Comparison of ENCODE assay signal across 8 cellular contexts in the genomic region with DNA sequence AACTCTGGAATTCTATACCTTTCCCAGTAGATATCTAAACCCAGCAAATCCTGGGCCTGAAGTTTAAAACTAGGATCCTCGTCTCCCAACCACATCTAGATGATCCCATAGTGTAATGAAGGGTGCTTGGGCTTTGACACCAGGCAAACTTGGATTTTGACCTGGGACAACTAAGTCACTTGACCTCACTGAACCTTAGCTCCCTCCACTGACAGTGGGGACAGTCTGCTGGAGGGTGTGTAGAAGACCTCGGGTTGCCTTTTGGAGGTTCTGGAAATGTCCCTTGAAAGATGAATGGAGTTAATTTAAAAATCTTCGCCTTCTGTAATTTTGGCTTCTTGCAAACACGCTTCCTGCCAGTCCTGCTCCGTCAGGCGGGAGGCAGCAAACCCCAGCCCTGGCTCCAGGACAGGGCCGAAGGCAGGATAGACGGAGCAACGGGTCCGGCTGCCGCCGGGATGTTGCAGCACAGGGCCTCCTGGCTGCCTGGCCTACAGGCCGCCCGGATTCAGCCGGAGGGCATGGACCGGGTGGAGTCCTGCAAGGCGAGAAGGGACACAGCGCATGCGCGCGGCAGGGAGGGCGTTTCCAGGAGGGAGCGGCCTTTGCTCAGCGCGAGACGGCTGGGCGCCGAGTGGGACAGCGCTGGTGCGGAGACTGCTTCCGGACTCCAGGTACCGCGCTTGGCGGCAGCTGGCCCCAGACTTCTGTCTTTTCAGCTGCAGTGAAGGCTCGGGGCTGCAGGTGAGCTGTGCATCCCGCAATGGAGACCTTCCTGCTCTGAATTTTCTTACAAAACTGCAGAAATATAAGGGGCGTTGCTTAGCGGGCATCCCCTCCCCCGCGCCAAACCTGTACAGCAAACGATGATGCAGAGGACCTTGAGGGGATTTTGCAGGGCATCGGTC. TPM values are rescaled to one million over a fixed set of nuclear protein-coding genes. Genes with fewer than 3 reads are reported as not detected.
DNase-seq lines count a peak whose midpoint lies in the region; ATAC-seq and TF ChIP-seq lines count a peak whose summit lies in the region.

A gene with protein sequence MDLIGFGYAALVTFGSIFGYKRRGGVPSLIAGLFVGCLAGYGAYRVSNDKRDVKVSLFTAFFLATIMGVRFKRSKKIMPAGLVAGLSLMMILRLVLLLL (plus strand): TSS at position 612 of the 908 bp plus-strand sequence. CDS start 5,990 bp downstream, outside the sequence.

- H3K9me3 Mint-ChIP-seq in activated naive CD4-positive, alpha-beta T cell treated with anti-CD3 and anti-CD28 coated beads, Interleukin-2, amount 50 U/mL, for 24 hours, result no peaks in the 10 kb centered on the region

- peak within 1 kb of the TSS; percentile 89 for H3K4me3 Mint-ChIP-seq in activated naive CD4-positive, alpha-beta T cell treated with anti-CD3 and anti-CD28 coated beads, Interleukin-2, amount 50 U/mL, for 24 hours

- TF ChIP-seq POLR2A in suprapubic skin (IDR thresholded peaks at IDR 0.05), result peak in 1 of 2 donors; percentile 37

- TF ChIP-seq CTCF in GM10248 (IDR thresholded peaks at IDR 0.05; ENCODE audit: control extremely low read depth, extremely low read depth, low read depth, missing control alignments), result no peak
- no peak for TF ChIP-seq CTCF in suprapubic skin (IDR thresholded peaks at IDR 0.05)

- H3K4me3 ChIP-seq in suprapubic skin, result peak within 1 kb of the TSS; percentile 68

- CTCF ChIA-PET in GM10248 (lab: Yijun Ruan, JAX), result interaction anchor here (1.2 to 1.5 kb wide), 3 partner anchors 18 to 429 kb away, joined by 3 to 8 read pairs (median 3); no protein-coding TSS in a partner anchor

- peaks cover 22% of the 10 kb centered on the region for H3K4me1 ChIP-seq in suprapubic skin

- WGBS in suprapubic skin, result 5% methylated on average over 16 of the region's 42 CpGs

- H3K27ac ChIP-seq in suprapubic skin, result peak within 1 kb of the TSS; percentile 40

- H3K36me3 Mint-ChIP-seq in activated naive CD4-positive, alpha-beta T cell treated with anti-CD3 and anti-CD28 coated beads, Interleukin-2, amount 50 U/mL, for 24 hours, result peaks cover 3% of the 10 kb centered on the region

- no peaks in the 10 kb centered on the region for H3K27me3 ChIP-seq in suprapubic skin

- H3K36me3 ChIP-seq in suprapubic skin, result no peaks in the 10 kb centered on the region

- DNase-seq in GM10248 (ENCODE audit: extremely low spot score), result peak; percentile 95
- DNase-seq in NCI-H1092 (lab: John Stamatoyannopoulos, UW), result peak; percentile 89
- DNase-seq in glomerular endothelial cell (ENCODE audit: extremely low read depth, low read depth, low spot score), result peak; percentile 31
- DNase-seq in occipital lobe (lab: John Stamatoyannopoulos, UW), result peak; percentile 89
- DNase-seq in suprapubic skin (ENCODE audit: low spot score in 2 of 2), result peak; percentile 97 to 98

- no peak for TF ChIP-seq EP300 in suprapubic skin (IDR thresholded peaks at IDR 0.05)

- peaks cover 33% of the 10 kb centered on the region for H3K4me1 Mint-ChIP-seq in activated naive CD4-positive, alpha-beta T cell treated with anti-CD3 and anti-CD28 coated beads, Interleukin-2, amount 50 U/mL, for 24 hours

- H3K27ac Mint-ChIP-seq in activated naive CD4-positive, alpha-beta T cell treated with anti-CD3 and anti-CD28 coated beads, Interleukin-2, amount 50 U/mL, for 24 hours, result no peak within 1 kb of the TSS

- no peaks in the 10 kb centered on the region for H3K9me3 ChIP-seq in suprapubic skin

- ATAC-seq in HG02610 (IDR thresholded peaks at IDR 0.05; ENCODE audit: unreplicated experiment) (peak; percentile 93), SK-N-SH treated with all-trans-retinoic acid at 6 μM for 48 hours (peak; percentile 100)

- H3K27me3 Mint-ChIP-seq in activated naive CD4-positive, alpha-beta T cell treated with anti-CD3 and anti-CD28 coated beads, Interleukin-2, amount 50 U/mL, for 24 hours, result no peaks in the 10 kb centered on the region

- POLR2A ChIA-PET in GM10248 (lab: Yijun Ruan, JAX), result no interaction called here

TF ChIP-seq in SK-N-SH treated with all-trans-retinoic acid at 6 μM for 48 hours, 23 proteins besides CTCF, POLR2A, EP300 and RAD21:
- no peak for TF ChIP-seq ZFP30 (CRISPR knock-in tag; IDR thresholded peaks at IDR 0.05)
TF ChIP-seq in SK-N-SH treated with all-trans-retinoic acid at 6 μM for 48 hours: peak in this region for 0.

RNA-seq across cellular contexts. Expression of the gene that starts here (rescaled TPM):
- 26.3 and 30.1 TPM in 2 replicates for total RNA-seq in glomerular endothelial cell
- 104 TPM for total RNA-seq in occipital lobe
- total RNA-seq in suprapubic skin, result 10 to 100 TPM; 10.1 to 15.7 (median 12.4) TPM

Comparison
In these comparisons a context has a peak if more than half of its experiments do, and no peak if none do; other contexts are left out.
1. Peak in every context shown above with its lines: DNase-seq, ATAC-seq, H3K4me3 ChIP-seq and H3K27ac ChIP-seq.
2. DNase-seq: peak in every context shown above with its lines; median percentile 98 in suprapubic skin; 95 in GM10248; 89 in NCI-H1092; 89 in occipital lobe; 31 in glomerular endothelial cell.